ENCODE assay signal across 23 cellular contexts in genomic region chr10:24589265-24589664, GRCh38.
"Had no signal": no experiment of that assay in that cellular context is flagged by ENCODE, and none has a peak within 500 bp of the region (broad histone marks: within the 10 kb centered on the region; RNA-seq: fewer than 3 reads in every experiment).

No MANE protein-coding gene starts in this region.

- DNase-seq: cortex of kidney; effector memory CD4-positive, alpha-beta T cell; foreskin keratinocyte; kidney; left cardiac atrium; left lung; mesendoderm; naive thymus-derived CD8-positive, alpha-beta T cell; nephron progenitor cell; nucleus accumbens; psoas muscle; right cardiac atrium; sigmoid colon; stimulated activated CD4-positive, alpha-beta T cell treated with anti-CD3 and anti-CD28 coated beads, Interleukin-2, amount 100 ng/mL, for 24 hours; stimulated activated CD4-positive, alpha-beta T cell treated with anti-CD3 and anti-CD28 coated beads, Interleukin-4, amount 100 ng/mL, for 24 hours; stimulated activated naive CD4-positive, alpha-beta T cell treated with Interleukin-2 at 50 U/mL for 16 hours; stomach; transverse colon; upper lobe of right lung; uterus had no signal

- ATAC-seq: foreskin keratinocyte; gastroesophageal sphincter; left cardiac atrium; left lung; naive thymus-derived CD8-positive, alpha-beta T cell; psoas muscle; right cardiac atrium; stimulated activated effector memory CD8-positive, alpha-beta T cell treated with anti-CD3 and anti-CD28 coated beads, Interleukin-12 subunit alpha, Interleukin-12 subunit beta, amount 100 ng/mL, for 72 hours; upper lobe of right lung had no signal

- H3K27ac ChIP-seq: esophagus muscularis mucosa, foreskin keratinocyte, gastroesophageal sphincter, left lung, psoas muscle, sigmoid colon, stomach, transverse colon, upper lobe of right lung, uterus had no signal
